Comparison of ENCODE assay signal across 1 cellular context in the genomic region with DNA sequence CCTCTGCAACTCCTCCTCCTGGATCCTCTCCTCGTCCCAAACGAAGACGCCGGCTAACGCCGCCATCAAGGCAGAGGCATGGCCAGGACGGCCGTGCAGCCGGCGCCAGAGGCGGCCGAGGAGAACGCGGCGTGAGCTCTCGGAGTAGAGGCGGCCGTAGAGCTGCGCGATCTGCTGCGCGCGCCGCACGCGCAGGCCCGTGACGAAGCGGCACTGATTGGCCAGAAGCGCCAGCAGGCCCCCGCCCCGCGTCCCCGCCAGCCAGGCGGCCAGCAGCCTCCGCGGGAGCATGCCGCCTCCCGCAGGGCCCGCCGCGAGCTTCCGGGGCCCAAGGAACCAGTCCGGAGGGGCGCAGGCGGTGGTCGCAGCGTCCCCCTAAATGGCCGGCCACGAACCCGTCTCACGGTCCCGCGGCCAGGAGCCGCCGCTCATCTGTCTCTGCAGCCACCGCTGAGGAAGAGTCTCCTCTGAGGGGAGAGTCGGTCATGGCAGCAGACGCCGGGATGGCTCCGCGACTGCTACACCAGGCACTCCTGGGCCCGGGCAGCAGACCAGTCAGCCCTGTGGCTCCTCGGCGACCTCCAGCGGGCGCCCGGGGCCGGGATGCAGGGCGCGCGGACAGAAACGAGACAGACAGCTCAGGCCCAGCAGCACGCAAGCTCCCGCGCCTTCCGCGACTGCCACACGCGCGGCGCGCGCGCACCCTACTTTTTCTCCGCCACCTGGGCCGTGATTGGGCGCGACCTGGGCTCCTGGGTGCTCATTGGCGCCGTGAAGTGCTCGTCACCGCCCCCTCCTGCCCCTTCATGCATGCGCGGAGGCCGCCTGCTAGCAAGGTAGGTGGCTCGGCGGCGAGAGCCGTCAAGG.
TF ChIP-seq lines count a peak whose summit lies in the region.

A gene with protein sequence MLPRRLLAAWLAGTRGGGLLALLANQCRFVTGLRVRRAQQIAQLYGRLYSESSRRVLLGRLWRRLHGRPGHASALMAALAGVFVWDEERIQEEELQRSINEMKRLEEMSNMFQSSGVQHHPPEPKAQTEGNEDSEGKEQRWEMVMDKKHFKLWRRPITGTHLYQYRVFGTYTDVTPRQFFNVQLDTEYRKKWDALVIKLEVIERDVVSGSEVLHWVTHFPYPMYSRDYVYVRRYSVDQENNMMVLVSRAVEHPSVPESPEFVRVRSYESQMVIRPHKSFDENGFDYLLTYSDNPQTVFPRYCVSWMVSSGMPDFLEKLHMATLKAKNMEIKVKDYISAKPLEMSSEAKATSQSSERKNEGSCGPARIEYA (minus strand): TSS at position 684 of the 867 bp plus-strand sequence. CDS start 393 bp downstream, at position 291.

TF ChIP-seq in HepG2, 621 proteins besides CTCF, POLR2A, EP300 and RAD21 (continued from another document and continues in another):
- TF ChIP-seq, protein P1, sequence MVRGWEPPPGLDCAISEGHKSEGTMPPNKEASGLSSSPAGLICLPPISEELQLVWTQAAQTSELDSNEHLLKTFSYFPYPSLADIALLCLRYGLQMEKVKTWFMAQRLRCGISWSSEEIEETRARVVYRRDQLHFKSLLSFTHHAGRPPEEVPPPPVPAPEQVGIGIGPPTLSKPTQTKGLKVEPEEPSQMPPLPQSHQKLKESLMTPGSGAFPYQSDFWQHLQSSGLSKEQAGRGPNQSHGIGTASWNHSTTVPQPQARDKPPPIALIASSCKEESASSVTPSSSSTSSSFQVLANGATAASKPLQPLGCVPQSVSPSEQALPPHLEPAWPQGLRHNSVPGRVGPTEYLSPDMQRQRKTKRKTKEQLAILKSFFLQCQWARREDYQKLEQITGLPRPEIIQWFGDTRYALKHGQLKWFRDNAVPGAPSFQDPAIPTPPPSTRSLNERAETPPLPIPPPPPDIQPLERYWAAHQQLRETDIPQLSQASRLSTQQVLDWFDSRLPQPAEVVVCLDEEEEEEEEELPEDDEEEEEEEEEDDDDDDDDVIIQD (CRISPR knock-in tag; IDR thresholded peaks at IDR 0.05; ENCODE audit: low read depth): 0 out of 2 replicates have a peak, but pooled peaks have one; percentile 49
- TF ChIP-seq ZFP90 (CRISPR knock-in tag; IDR thresholded peaks at IDR 0.05; ENCODE audit: borderline replicate concordance) (0 out of 2 replicates have a peak, but pooled peaks have one; percentile 31), ZNF124 (CRISPR knock-in tag; IDR thresholded peaks at IDR 0.05) (no peak), NR1H2 (CRISPR knock-in tag; IDR thresholded peaks at IDR 0.05; ENCODE audit: borderline replicate concordance, low read depth) (peak; percentile 77; the same call in 1 of the 2 replicates), FOXM1 (CRISPR knock-in tag; IDR thresholded peaks at IDR 0.05) (no peak), TEAD3 (CRISPR knock-in tag; optimal IDR thresholded peaks at IDR 0.05; ENCODE audit: borderline replicate concordance) (peak; percentile 54), SP5 (CRISPR knock-in tag; IDR thresholded peaks at IDR 0.05; ENCODE audit: borderline replicate concordance, low read depth) (no peak), ARNT2 (CRISPR knock-in tag; IDR thresholded peaks at IDR 0.05; ENCODE audit: low read depth) (peak; percentile 95), PAWR (CRISPR knock-in tag; IDR thresholded peaks at IDR 0.05; ENCODE audit: borderline replicate concordance) (no peak), ZNF501 (CRISPR knock-in tag; IDR thresholded peaks at IDR 0.05) (peak; percentile 98), ZNF317 (CRISPR knock-in tag; IDR thresholded peaks at IDR 0.05) (peak; percentile 88), TBX3 (IDR thresholded peaks at IDR 0.05; ENCODE audit: borderline replicate concordance) (peak; percentile 80; the same call in 1 of the 2 replicates), ZNF766 (CRISPR knock-in tag; IDR thresholded peaks at IDR 0.05; ENCODE audit: borderline replicate concordance) (0 out of 2 replicates have a peak, but pooled peaks have one; percentile 15), FLYWCH1 (CRISPR knock-in tag; IDR thresholded peaks at IDR 0.05) (no peak), FOXC1 (CRISPR knock-in tag; IDR thresholded peaks at IDR 0.05; ENCODE audit: borderline replicate concordance) (peak; percentile 98), GTF2F1 (IDR thresholded peaks at IDR 0.05; ENCODE audit: low read length) (no peak), ZSCAN31 (CRISPR knock-in tag; IDR thresholded peaks at IDR 0.05; ENCODE audit: low read depth) (peak; percentile 89), ZNF577 (CRISPR knock-in tag; IDR thresholded peaks at IDR 0.05; ENCODE audit: borderline replicate concordance, low read depth) (no peak), ZNF777 (CRISPR knock-in tag; IDR thresholded peaks at IDR 0.05) (peak; percentile 88; the same call in 1 of the 2 replicates), NFYB (CRISPR knock-in tag; IDR thresholded peaks at IDR 0.05) (peak; percentile 99), ZNF607 (CRISPR knock-in tag; IDR thresholded peaks at IDR 0.05; ENCODE audit: borderline replicate concordance) (peak; percentile 98; the same call in 1 of the 2 replicates), KDM3A (CRISPR knock-in tag; IDR thresholded peaks at IDR 0.05; ENCODE audit: low read depth) (peak; percentile 79; the same call in 1 of the 2 replicates), RBM39 (IDR thresholded peaks at IDR 0.05; ENCODE audit: low read depth, low read length, poor library complexity, severe bottlenecking) (peak; percentile 98), ZNF224 (CRISPR knock-in tag; IDR thresholded peaks at IDR 0.05) (peak; percentile 87; the same call in 1 of the 2 replicates), ZNF839 (CRISPR knock-in tag; IDR thresholded peaks at IDR 0.05; ENCODE audit: borderline replicate concordance) (no peak), ZNF709 (CRISPR knock-in tag; IDR thresholded peaks at IDR 0.05) (peak; percentile 94), GATAD2A (CRISPR knock-in tag; IDR thresholded peaks at IDR 0.05) (no peak), FOXK2 (IDR thresholded peaks at IDR 0.05) (no peak), CENPT (CRISPR knock-in tag; IDR thresholded peaks at IDR 0.05; ENCODE audit: low read depth) (no peak; the same call in 1 of the 2 replicates), YEATS2 (CRISPR knock-in tag; IDR thresholded peaks at IDR 0.05; ENCODE audit: borderline replicate concordance) (peak; percentile 51; the same call in 1 of the 2 replicates), RXRA (CRISPR knock-in tag; IDR thresholded peaks at IDR 0.05) (peak; percentile 83), CEBPG (CRISPR knock-in tag; IDR thresholded peaks at IDR 0.05) (no peak), ZSCAN22 (CRISPR knock-in tag; IDR thresholded peaks at IDR 0.05) (peak; percentile 79; the same call in 1 of the 2 replicates), MAFF (IDR thresholded peaks at IDR 0.05; ENCODE audit: low read depth, low read length) (no peak), SAFB2 (CRISPR knock-in tag; IDR thresholded peaks at IDR 0.05; ENCODE audit: borderline replicate concordance, low read depth) (peak; percentile 95; the same call in 1 of the 2 replicates)
- TF ChIP-seq, protein P2, sequence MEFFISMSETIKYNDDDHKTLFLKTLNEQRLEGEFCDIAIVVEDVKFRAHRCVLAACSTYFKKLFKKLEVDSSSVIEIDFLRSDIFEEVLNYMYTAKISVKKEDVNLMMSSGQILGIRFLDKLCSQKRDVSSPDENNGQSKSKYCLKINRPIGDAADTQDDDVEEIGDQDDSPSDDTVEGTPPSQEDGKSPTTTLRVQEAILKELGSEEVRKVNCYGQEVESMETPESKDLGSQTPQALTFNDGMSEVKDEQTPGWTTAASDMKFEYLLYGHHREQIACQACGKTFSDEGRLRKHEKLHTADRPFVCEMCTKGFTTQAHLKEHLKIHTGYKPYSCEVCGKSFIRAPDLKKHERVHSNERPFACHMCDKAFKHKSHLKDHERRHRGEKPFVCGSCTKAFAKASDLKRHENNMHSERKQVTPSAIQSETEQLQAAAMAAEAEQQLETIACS (CRISPR knock-in tag; IDR thresholded peaks at IDR 0.05): peak; percentile 94
- TF ChIP-seq, protein P3, sequence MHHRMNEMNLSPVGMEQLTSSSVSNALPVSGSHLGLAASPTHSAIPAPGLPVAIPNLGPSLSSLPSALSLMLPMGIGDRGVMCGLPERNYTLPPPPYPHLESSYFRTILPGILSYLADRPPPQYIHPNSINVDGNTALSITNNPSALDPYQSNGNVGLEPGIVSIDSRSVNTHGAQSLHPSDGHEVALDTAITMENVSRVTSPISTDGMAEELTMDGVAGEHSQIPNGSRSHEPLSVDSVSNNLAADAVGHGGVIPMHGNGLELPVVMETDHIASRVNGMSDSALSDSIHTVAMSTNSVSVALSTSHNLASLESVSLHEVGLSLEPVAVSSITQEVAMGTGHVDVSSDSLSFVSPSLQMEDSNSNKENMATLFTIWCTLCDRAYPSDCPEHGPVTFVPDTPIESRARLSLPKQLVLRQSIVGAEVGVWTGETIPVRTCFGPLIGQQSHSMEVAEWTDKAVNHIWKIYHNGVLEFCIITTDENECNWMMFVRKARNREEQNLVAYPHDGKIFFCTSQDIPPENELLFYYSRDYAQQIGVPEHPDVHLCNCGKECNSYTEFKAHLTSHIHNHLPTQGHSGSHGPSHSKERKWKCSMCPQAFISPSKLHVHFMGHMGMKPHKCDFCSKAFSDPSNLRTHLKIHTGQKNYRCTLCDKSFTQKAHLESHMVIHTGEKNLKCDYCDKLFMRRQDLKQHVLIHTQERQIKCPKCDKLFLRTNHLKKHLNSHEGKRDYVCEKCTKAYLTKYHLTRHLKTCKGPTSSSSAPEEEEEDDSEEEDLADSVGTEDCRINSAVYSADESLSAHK (CRISPR knock-in tag; IDR thresholded peaks at IDR 0.05; ENCODE audit: borderline replicate concordance): no peak; the same call in 1 of the 2 replicates
- TF ChIP-seq, protein P4, sequence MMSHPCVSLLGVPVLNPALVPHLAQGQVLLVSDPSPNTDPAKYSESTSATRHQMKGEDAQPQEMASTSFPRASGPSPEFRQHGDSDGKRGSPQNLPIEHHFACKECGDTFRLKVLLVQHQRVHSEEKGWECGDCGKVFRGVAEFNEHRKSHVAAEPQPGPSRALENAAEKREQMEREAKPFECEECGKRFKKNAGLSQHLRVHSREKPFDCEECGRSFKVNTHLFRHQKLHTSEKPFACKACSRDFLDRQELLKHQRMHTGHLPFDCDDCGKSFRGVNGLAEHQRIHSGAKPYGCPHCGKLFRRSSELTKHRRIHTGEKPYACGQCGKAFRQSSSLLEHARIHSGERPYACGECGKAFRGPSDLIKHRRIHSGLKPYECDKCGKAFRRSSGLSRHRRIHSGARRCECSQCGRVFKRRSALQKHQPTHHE (CRISPR knock-in tag; IDR thresholded peaks at IDR 0.05; ENCODE audit: borderline replicate concordance): peak; percentile 59; the same call in 1 of the 2 replicates
- TF ChIP-seq, protein P5, sequence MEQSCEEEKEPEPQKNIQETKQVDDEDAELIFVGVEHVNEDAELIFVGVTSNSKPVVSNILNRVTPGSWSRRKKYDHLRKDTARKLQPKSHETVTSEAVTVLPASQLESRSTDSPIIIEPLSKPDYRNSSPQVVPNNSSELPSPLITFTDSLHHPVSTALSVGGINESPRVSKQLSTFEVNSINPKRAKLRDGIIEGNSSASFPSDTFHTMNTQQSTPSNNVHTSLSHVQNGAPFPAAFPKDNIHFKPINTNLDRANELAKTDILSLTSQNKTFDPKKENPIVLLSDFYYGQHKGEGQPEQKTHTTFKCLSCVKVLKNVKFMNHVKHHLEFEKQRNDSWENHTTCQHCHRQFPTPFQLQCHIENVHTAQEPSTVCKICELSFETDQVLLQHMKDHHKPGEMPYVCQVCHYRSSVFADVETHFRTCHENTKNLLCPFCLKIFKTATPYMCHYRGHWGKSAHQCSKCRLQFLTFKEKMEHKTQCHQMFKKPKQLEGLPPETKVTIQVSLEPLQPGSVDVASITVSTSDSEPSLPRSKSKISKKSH (CRISPR knock-in tag; IDR thresholded peaks at IDR 0.05; ENCODE audit: borderline replicate concordance): no peak; the same call in 1 of the 2 replicates
- TF ChIP-seq, protein P6, sequence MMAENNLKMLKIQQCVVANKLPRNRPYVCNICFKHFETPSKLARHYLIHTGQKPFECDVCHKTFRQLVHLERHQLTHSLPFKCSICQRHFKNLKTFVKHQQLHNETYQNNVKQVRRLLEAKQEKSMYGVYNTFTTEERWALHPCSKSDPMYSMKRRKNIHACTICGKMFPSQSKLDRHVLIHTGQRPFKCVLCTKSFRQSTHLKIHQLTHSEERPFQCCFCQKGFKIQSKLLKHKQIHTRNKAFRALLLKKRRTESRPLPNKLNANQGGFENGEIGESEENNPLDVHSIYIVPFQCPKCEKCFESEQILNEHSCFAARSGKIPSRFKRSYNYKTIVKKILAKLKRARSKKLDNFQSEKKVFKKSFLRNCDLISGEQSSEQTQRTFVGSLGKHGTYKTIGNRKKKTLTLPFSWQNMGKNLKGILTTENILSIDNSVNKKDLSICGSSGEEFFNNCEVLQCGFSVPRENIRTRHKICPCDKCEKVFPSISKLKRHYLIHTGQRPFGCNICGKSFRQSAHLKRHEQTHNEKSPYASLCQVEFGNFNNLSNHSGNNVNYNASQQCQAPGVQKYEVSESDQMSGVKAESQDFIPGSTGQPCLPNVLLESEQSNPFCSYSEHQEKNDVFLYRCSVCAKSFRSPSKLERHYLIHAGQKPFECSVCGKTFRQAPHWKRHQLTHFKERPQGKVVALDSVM (CRISPR knock-in tag; IDR thresholded peaks at IDR 0.05): peak; percentile 78; the same call in 1 of the 2 replicates
- TF ChIP-seq, protein P7, sequence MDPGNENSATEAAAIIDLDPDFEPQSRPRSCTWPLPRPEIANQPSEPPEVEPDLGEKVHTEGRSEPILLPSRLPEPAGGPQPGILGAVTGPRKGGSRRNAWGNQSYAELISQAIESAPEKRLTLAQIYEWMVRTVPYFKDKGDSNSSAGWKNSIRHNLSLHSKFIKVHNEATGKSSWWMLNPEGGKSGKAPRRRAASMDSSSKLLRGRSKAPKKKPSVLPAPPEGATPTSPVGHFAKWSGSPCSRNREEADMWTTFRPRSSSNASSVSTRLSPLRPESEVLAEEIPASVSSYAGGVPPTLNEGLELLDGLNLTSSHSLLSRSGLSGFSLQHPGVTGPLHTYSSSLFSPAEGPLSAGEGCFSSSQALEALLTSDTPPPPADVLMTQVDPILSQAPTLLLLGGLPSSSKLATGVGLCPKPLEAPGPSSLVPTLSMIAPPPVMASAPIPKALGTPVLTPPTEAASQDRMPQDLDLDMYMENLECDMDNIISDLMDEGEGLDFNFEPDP (CRISPR knock-in tag; conservative IDR thresholded peaks at IDR 0.05): no peak
- TF ChIP-seq, protein P8, sequence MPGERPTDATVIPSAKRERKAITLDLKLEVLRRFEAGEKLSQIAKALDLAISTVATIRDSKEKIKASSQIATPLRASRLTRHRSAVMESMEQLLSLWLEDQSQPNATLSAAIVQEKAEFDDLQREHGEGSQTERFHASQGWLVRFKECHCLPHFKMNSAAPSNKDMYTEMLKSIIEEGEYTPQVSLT (CRISPR knock-in tag; IDR thresholded peaks at IDR 0.05; ENCODE audit: borderline replicate concordance, low read depth): no peak; the same call in 1 of the 2 replicates
- TF ChIP-seq, protein P9, sequence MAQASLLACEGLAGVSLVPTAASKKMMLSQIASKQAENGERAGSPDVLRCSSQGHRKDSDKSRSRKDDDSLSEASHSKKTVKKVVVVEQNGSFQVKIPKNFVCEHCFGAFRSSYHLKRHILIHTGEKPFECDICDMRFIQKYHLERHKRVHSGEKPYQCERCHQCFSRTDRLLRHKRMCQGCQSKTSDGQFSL (CRISPR knock-in tag; IDR thresholded peaks at IDR 0.05): no peak; the same call in none of the 2 replicates
- TF ChIP-seq, protein P10, sequence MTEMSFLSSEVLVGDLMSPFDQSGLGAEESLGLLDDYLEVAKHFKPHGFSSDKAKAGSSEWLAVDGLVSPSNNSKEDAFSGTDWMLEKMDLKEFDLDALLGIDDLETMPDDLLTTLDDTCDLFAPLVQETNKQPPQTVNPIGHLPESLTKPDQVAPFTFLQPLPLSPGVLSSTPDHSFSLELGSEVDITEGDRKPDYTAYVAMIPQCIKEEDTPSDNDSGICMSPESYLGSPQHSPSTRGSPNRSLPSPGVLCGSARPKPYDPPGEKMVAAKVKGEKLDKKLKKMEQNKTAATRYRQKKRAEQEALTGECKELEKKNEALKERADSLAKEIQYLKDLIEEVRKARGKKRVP (CRISPR knock-in tag; IDR thresholded peaks at IDR 0.05): peak in 1 of 2 experiments; percentile 75; a peak in 2 of 4 replicates
